7 cellular contexts compared by ENCODE assay signal in the genomic region with DNA sequence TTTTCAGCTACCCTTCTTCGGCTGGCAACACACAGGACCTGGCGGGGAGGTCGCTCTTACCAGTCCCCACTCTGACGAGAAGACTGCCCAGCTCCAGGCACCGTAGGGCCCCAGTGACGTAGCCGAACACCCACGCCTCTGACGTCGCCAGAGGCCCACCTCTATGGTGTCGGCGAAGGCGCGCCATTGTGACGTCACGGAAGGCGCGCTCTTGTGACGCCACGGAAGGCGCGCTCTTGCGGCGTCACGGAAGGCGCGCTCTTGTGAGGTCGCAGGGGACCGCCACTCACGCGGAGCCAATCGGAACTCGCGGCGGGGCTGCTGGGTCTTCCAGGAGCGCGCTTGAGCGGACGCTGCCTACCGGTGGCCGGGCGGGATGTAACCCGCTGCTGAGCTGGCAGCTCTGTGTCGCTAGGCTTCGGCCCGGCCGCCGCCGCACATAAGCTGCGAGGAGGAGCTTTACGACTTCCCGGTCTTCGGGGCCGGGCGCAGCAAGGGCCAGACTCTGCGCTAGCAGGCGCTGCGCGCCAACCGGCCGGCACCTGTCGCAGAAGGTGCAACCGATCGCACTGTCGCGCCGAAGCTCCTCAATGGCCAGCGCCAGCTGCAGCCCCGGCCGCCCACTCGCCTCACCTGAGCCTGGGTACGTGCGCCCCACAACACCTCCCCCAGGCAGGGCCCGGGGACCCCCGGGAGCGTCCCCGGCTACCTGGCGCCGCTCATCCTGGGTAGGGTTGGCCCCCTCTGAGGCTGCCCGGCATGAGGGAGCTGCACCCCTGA.
DNase-seq lines count a peak whose midpoint lies in the region; ATAC-seq, FAIRE-seq and TF ChIP-seq lines count a peak whose summit lies in the region.
"Not testable (repeated sequence)": the region's sequence is repeated elsewhere in the genome, so short reads cannot be mapped to it uniquely, and the experiment has no call there.

No MANE protein-coding gene starts in this region.

- H3K9me3 ChIP-seq in GM12878 (replicated peaks; ENCODE audit: control insufficient read depth, insufficient read depth, low read length): not testable (repeated sequence)

- peak; percentile 73 for TF ChIP-seq POLR2A in GM12878 (IDR thresholded peaks at IDR 0.05; ENCODE audit: low read depth, low read length)

- ATAC-seq in GM18511 (IDR thresholded peaks at IDR 0.05; ENCODE audit: unreplicated experiment): peak; percentile 100
- ATAC-seq in HG03025 (IDR thresholded peaks at IDR 0.05; ENCODE audit: low FRiP score, unreplicated experiment): peak; percentile 100
- ATAC-seq in GM12878: peak; percentile 100

- TF ChIP-seq RAD21 in GM12878 (IDR thresholded peaks at IDR 0.05; ENCODE audit: insufficient read depth, low read depth, low read length): not testable (repeated sequence)

- BruUV-seq in GM12878 (replicated peaks; lab: Mats Ljungman, UMichigan): TSS peak; percentile 59

- not testable (repeated sequence) for H3K79me2 ChIP-seq in GM12878 (ENCODE audit: control insufficient read depth, insufficient read depth, low read length)

- H3K27ac ChIP-seq in GM12878 (ENCODE audit: control insufficient read depth, insufficient read depth): peak overlapping the region; percentile 86

- TF ChIP-seq CTCF in GM12878 (IDR thresholded peaks at IDR 0.05 in 2 of 3, conservative IDR thresholded peaks at IDR 0.05 in 1 of 3; ENCODE audit: control insufficient read depth in 2 of 3, extremely low read depth in 1 of 3, insufficient read depth in 1 of 3, low read depth in 3 of 3, low read length in 3 of 3): peak in 2 of 3 experiments; percentile 9 to 11; a peak in 1 of 6 replicates
- not testable (repeated sequence) for TF ChIP-seq CTCF in retinal pigment epithelial cell (conservative IDR thresholded peaks at IDR 0.05; ENCODE audit: low read depth, low read length)

- WGBS in GM12878 (ENCODE audit: insufficient coverage, insufficient replicate concordance, low lambda C conversion rate, missing lambda C conversion rate): 1% methylated on average over 76 of the region's 80 CpGs

- peak overlapping the region; percentile 65 for H2AFZ ChIP-seq in GM12878 (ENCODE audit: control insufficient read depth, low read depth, low read length)

- intact Hi-C loops in GM12878 (cut with micrococcal nuclease; ENCODE audit: unreplicated experiment): loop anchor here (5.0 kb wide), 1 partner anchor 152 kb away; a partner anchor contains a TSS

- peak overlapping the region; percentile 69 for H3K4me3 ChIP-seq in GM12878
- H3K4me3 ChIP-seq in retinal pigment epithelial cell (ENCODE audit: low read length): peak overlapping the region; percentile 62

- H3K9ac ChIP-seq in GM12878 (ENCODE audit: control insufficient read depth, insufficient read depth, low read length): peak overlapping the region; percentile 78

- H3K4me2 ChIP-seq in GM12878 (ENCODE audit: control insufficient read depth, insufficient read depth): not testable (repeated sequence)

- in situ Hi-C loops in GM12878 (cut with MboI): not testable (repeated sequence)

- SMC1A ChIA-PET in GM12878 (lab: Charles Lee; ENCODE audit: uncharacterized antibody, unreplicated experiment): not testable (repeated sequence)

- DNase-seq in NCI-H2029 treated with DMSO at 0.1 percent for 48 hours (lab: John Stamatoyannopoulos, UW) (peak; percentile 38), T1000 (lab: John Stamatoyannopoulos, UW) (peak; percentile 98), GM12878 (ENCODE audit: low read depth, low spot score) (peak; percentile 81), hypothalamus (lab: John Stamatoyannopoulos, UW) (peak; percentile 67 to 97 (median 93)), retinal pigment epithelial cell (ENCODE audit: low read depth) (peak; percentile 83)

- not testable (repeated sequence) for H4K20me1 ChIP-seq in GM12878 (ENCODE audit: control insufficient read depth, insufficient read depth)

- H3K36me3 ChIP-seq in GM12878 (ENCODE audit: control insufficient read depth in 2 of 2, insufficient read depth in 2 of 2, low read length in 1 of 2): not testable (repeated sequence)

- POLR2A ChIA-PET in GM12878 (lab: Charles Lee): interaction anchor here (0.7 kb wide), 1 partner anchor 79 kb away, joined by 3 read pairs; no protein-coding TSS in a partner anchor

- H3K27me3 ChIP-seq in GM12878 (replicated peaks in 1 of 2; ENCODE audit: control insufficient read depth in 2 of 2, insufficient read depth in 2 of 2, low read length in 1 of 2): not testable (repeated sequence)

- CTCF ChIA-PET in GM12878 (lab: Yijun Ruan, JAX): interaction anchor here (0.7 kb wide), 1 partner anchor 58 kb away, joined by 3 read pairs; no protein-coding TSS in a partner anchor

- FAIRE-seq in GM12878 (lab: Jason Lieb, UNC): not testable (repeated sequence)

- RAD21 ChIA-PET in GM12878 (lab: Charles Lee; ENCODE audit: unreplicated experiment): interaction anchor here (0.8 to 1.3 kb wide), 2 partner anchors 154 to 239 kb away, joined by 3 to 4 read pairs; a partner anchor contains a TSS

- H3K4me1 ChIP-seq in GM12878 (ENCODE audit: control insufficient read depth, insufficient read depth, low read length): not testable (repeated sequence)

- peak; percentile 22 to 48; a peak in 1 of 4 replicates for TF ChIP-seq EP300 in GM12878 (IDR thresholded peaks at IDR 0.05; ENCODE audit: borderline replicate concordance in 1 of 2, control insufficient read depth in 1 of 2, low read depth in 2 of 2, low read length in 2 of 2)

TF ChIP-seq in GM12878, 131 proteins besides CTCF, POLR2A, EP300 and RAD21 (continues in another document):
- TF ChIP-seq SRF (IDR thresholded peaks at IDR 0.05; ENCODE audit: low read depth in 2 of 2, low read length in 2 of 2) (peak; percentile 92 to 97), RUNX3 (IDR thresholded peaks at IDR 0.05; ENCODE audit: low read length) (0 out of 2 replicates have a peak, but pooled peaks have one; percentile 29), JUND (IDR thresholded peaks at IDR 0.05; ENCODE audit: low read depth, low read length) (0 out of 2 replicates have a peak, but pooled peaks have one; percentile 1), MEF2A (IDR thresholded peaks at IDR 0.05; ENCODE audit: insufficient read depth, low read depth, low read length) (peak; percentile 67; the same call in 1 of the 2 replicates), CREM (IDR thresholded peaks at IDR 0.05; ENCODE audit: low read depth) (peak; percentile 100), CREB1 (IDR thresholded peaks at IDR 0.05; ENCODE audit: low read depth) (peak; percentile 100), CBX5 (IDR thresholded peaks at IDR 0.05; ENCODE audit: low read depth) (peak; percentile 59; the same call in 1 of the 2 replicates), PBX3 (IDR thresholded peaks at IDR 0.05; ENCODE audit: insufficient replicate concordance, low read depth, low read length) (peak; percentile 31), SP1 (IDR thresholded peaks at IDR 0.05; ENCODE audit: low read depth, low read length) (peak; percentile 77), NR2C1 (IDR thresholded peaks at IDR 0.05) (peak; percentile 63), ZNF207 (IDR thresholded peaks at IDR 0.05; ENCODE audit: borderline replicate concordance) (peak; percentile 71; the same call in 1 of the 2 replicates), RELA (IDR thresholded peaks at IDR 0.05; ENCODE audit: borderline replicate concordance, partially characterized antibody) (peak; percentile 97), REST (IDR thresholded peaks at IDR 0.05; ENCODE audit: low read depth, low read length) (0 out of 2 replicates have a peak, but pooled peaks have one; percentile 11)
- TF ChIP-seq, protein P1, sequence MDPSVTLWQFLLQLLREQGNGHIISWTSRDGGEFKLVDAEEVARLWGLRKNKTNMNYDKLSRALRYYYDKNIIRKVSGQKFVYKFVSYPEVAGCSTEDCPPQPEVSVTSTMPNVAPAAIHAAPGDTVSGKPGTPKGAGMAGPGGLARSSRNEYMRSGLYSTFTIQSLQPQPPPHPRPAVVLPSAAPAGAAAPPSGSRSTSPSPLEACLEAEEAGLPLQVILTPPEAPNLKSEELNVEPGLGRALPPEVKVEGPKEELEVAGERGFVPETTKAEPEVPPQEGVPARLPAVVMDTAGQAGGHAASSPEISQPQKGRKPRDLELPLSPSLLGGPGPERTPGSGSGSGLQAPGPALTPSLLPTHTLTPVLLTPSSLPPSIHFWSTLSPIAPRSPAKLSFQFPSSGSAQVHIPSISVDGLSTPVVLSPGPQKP (IDR thresholded peaks at IDR 0.05; ENCODE audit: low read depth, low read length): peak; percentile 67; the same call in 1 of the 2 replicates

Comparison
In these comparisons a context has a peak if more than half of its experiments do, and no peak if none do; other contexts are left out.
1. Peak in every context shown above with its lines: DNase-seq, ATAC-seq, H3K4me3 ChIP-seq and H3K27ac ChIP-seq.
2. DNase-seq: peak in every context shown above with its lines; median percentile 98 in T1000; 93 in hypothalamus; 83 in retinal pigment epithelial cell; 81 in GM12878; 38 in NCI-H2029 treated with DMSO at 0.1 percent for 48 hours.